Comparison of ENCODE assay signal across 17 cellular contexts in genomic region chr5:173530547-173530946, GRCh38.
DNase-seq lines count a peak whose midpoint lies in the region; ATAC-seq and TF ChIP-seq lines count a peak whose summit lies in the region.
"Had no signal": no experiment of that assay in that cellular context is flagged by ENCODE, and none has a peak within 500 bp of the region (broad histone marks: within the 10 kb centered on the region; RNA-seq: fewer than 3 reads in every experiment).

No MANE protein-coding gene starts in this region.

- H3K4me3 ChIP-seq in AG09309 (ENCODE audit: control insufficient read depth, low read depth, low read length): no peak overlapping the region
- H3K4me3 ChIP-seq in GM12864 (ENCODE audit: low read depth, low read length): no peak overlapping the region
- no peak overlapping the region for H3K4me3 ChIP-seq in fibroblast of mammary gland (ENCODE audit: control insufficient read depth, low read depth, low read length)
- no peak overlapping the region for H3K4me3 ChIP-seq in aorta (ENCODE audit: low read length in 2 of 2)
- H3K4me3 ChIP-seq: skin epidermis, suprapubic skin had no signal

- no peaks in the 10 kb centered on the region for H3K27me3 ChIP-seq in aorta (ENCODE audit: control insufficient read depth in 1 of 2, insufficient read depth in 2 of 2, low read length in 1 of 2)
- H3K27me3 ChIP-seq: suprapubic skin had no signal

- peaks cover 2% of the 10 kb centered on the region for H3K9me3 ChIP-seq in aorta (ENCODE audit: control insufficient read depth, low read length)
- H3K9me3 ChIP-seq: suprapubic skin had no signal

- no peak overlapping the region for H3K4me3 Mint-ChIP-seq in mesothelial cell of epicardium
- H3K4me3 Mint-ChIP-seq: activated naive CD8-positive, alpha-beta T cell treated with anti-CD3 and anti-CD28 coated beads for 36 hours; IgD-negative memory B cell; nephron had no signal

- intact Hi-C loops in aorta (cut with DNase I): no loop called here

- H3K4me1 Mint-ChIP-seq in mesothelial cell of epicardium: no peaks in the 10 kb centered on the region
- H3K4me1 Mint-ChIP-seq: activated naive CD8-positive, alpha-beta T cell treated with anti-CD3 and anti-CD28 coated beads for 36 hours; CD4-positive, alpha-beta memory T cell; IgD-negative memory B cell; nephron had no signal

- peaks cover 12% of the 10 kb centered on the region for H3K27me3 Mint-ChIP-seq in mesothelial cell of epicardium (ENCODE audit: low read depth)

- no peak for DNase-seq in AG09309 (ENCODE audit: low read depth)
- DNase-seq in GM12864 (ENCODE audit: low read depth): no peak
- peak; percentile 26 for DNase-seq in OCI-M1 (lab: John Stamatoyannopoulos, UW)
- no peak for DNase-seq in fibroblast of mammary gland (ENCODE audit: low read depth)
- no peak for DNase-seq in mesothelial cell of epicardium (ENCODE audit: low spot score in 2 of 2, unreplicated experiment in 2 of 2)
- no peak for DNase-seq in aorta
- DNase-seq in NCI-H1092 (lab: John Stamatoyannopoulos, UW): no peak
- DNase-seq: activated naive CD8-positive, alpha-beta T cell treated with anti-CD3 and anti-CD28 coated beads for 36 hours; CD4-positive, alpha-beta memory T cell; foreskin fibroblast; HCEC 1CT; left cardiac atrium had no signal

- H3K4me1 ChIP-seq in aorta (ENCODE audit: control insufficient read depth in 1 of 2, insufficient read depth in 2 of 2, low read length in 2 of 2): no peaks in the 10 kb centered on the region
- H3K4me1 ChIP-seq: suprapubic skin had no signal

- H3K27ac ChIP-seq in aorta (ENCODE audit: low read depth in 1 of 2, low read length in 2 of 2): no peak overlapping the region
- H3K27ac ChIP-seq: skin epidermis, suprapubic skin had no signal

- H3K9me3 Mint-ChIP-seq in mesothelial cell of epicardium: no peaks in the 10 kb centered on the region
- H3K9me3 Mint-ChIP-seq: activated naive CD8-positive, alpha-beta T cell treated with anti-CD3 and anti-CD28 coated beads for 36 hours; nephron had no signal

- H3K27ac Mint-ChIP-seq in mesothelial cell of epicardium: no peak overlapping the region
- H3K27ac Mint-ChIP-seq: activated naive CD8-positive, alpha-beta T cell treated with anti-CD3 and anti-CD28 coated beads for 36 hours; CD4-positive, alpha-beta memory T cell; nephron had no signal

- H3K36me3 ChIP-seq in aorta (ENCODE audit: control insufficient read depth in 1 of 2, insufficient read depth in 2 of 2, low read length in 1 of 2): no peaks in the 10 kb centered on the region
- H3K36me3 ChIP-seq: suprapubic skin had no signal

- no peaks in the 10 kb centered on the region for H3K36me3 Mint-ChIP-seq in mesothelial cell of epicardium
- H3K36me3 Mint-ChIP-seq: activated naive CD8-positive, alpha-beta T cell treated with anti-CD3 and anti-CD28 coated beads for 36 hours; CD4-positive, alpha-beta memory T cell; IgD-negative memory B cell had no signal

- WGBS in aorta, 2 donors: 91% methylated on average over 4 of the region's 4 CpGs

- ATAC-seq in aorta (ENCODE audit: low FRiP score) (no peak), HG03432 (IDR thresholded peaks at IDR 0.05; ENCODE audit: unreplicated experiment) (no peak)
- ATAC-seq: left cardiac atrium had no signal

- TF ChIP-seq CTCF in AG09309 (IDR thresholded peaks at IDR 0.05; ENCODE audit: control insufficient read depth, insufficient read depth, low read depth, low read length, missing control alignments) (peak; percentile 15), GM12864 (IDR thresholded peaks at IDR 0.05; ENCODE audit: low read depth, low read length, missing control alignments) (peak; percentile 23), fibroblast of mammary gland (conservative IDR thresholded peaks at IDR 0.05; ENCODE audit: control insufficient read depth, insufficient read depth, low read depth, low read length) (peak; percentile 4), mesothelial cell of epicardium (IDR thresholded peaks at IDR 0.05; ENCODE audit: unreplicated experiment) (no peak)
